Comparison of ENCODE assay signal across 1 cellular context in genomic region chr11:61799665-61800284, GRCh38.
TF ChIP-seq lines count a peak whose summit lies in the region.

No MANE protein-coding gene starts in this region.

TF ChIP-seq in K562, 482 proteins besides CTCF, POLR2A, EP300 and RAD21:
- TF ChIP-seq DMBX1 (CRISPR knock-in tag; IDR thresholded peaks at IDR 0.05; ENCODE audit: borderline replicate concordance) (0 out of 2 replicates have a peak, but pooled peaks have one; percentile 9), POLR2H (tag; IDR thresholded peaks at IDR 0.05; ENCODE audit: low read depth) (peak; percentile 58), RBM34 (IDR thresholded peaks at IDR 0.05; ENCODE audit: borderline replicate concordance, insufficient read depth, low read length) (no peak), NCOA1 (IDR thresholded peaks at IDR 0.05; ENCODE audit: low read depth) (no peak), SUPT5H (IDR thresholded peaks at IDR 0.05) (peak; percentile 58; the same call in 1 of the 2 replicates), ERF (CRISPR knock-in tag; IDR thresholded peaks at IDR 0.05) (0 out of 2 replicates have a peak, but pooled peaks have one; percentile 56), ZNF696 (CRISPR knock-in tag; conservative IDR thresholded peaks at IDR 0.05) (0 out of 2 replicates have a peak, but pooled peaks have one; percentile 11), FOXJ2 (tag; IDR thresholded peaks at IDR 0.05) (no peak), RHOXF2B (CRISPR knock-in tag; conservative IDR thresholded peaks at IDR 0.05) (0 out of 2 replicates have a peak, but pooled peaks have one; percentile 23), NR2F6 (CRISPR knock-in tag; IDR thresholded peaks at IDR 0.05) (no peak), POLR2G (IDR thresholded peaks at IDR 0.05; ENCODE audit: low read depth, low read length) (peak; percentile 51; the same call in 1 of the 2 replicates), MBD2 (IDR thresholded peaks at IDR 0.05; ENCODE audit: borderline replicate concordance, low read depth) (peak; percentile 2; the same call in 1 of the 2 replicates), ATF4 (CRISPR knock-in tag; IDR thresholded peaks at IDR 0.05) (0 out of 2 replicates have a peak, but pooled peaks have one; percentile 29), KDM5B (IDR thresholded peaks at IDR 0.05; ENCODE audit: insufficient replicate concordance, low read depth, low read length) (peak; percentile 43), ZFP36 (IDR thresholded peaks at IDR 0.05; ENCODE audit: low read depth, low read length, partially characterized antibody) (peak; percentile 13), E2F3 (CRISPR knock-in tag; IDR thresholded peaks at IDR 0.05) (no peak), HMGN3 (IDR thresholded peaks at IDR 0.05; ENCODE audit: borderline replicate concordance, extremely low read depth, insufficient read length, low read depth, low read length) (no peak), RBFOX2 (IDR thresholded peaks at IDR 0.05; ENCODE audit: low read depth, low read length) (peak; percentile 52), HBP1 (CRISPR knock-in tag; IDR thresholded peaks at IDR 0.05) (no peak)
TF ChIP-seq in K562: peak in this region for 12.
